In genomic region chr1:101338714-101339430, GRCh38 we compare ENCODE assay signal across 17 cellular contexts.
DNase-seq lines count a peak whose midpoint lies in the region; ATAC-seq and TF ChIP-seq lines count a peak whose summit lies in the region.
"Had no signal": no experiment of that assay in that cellular context is flagged by ENCODE, and none has a peak within 500 bp of the region (broad histone marks: within the 10 kb centered on the region; RNA-seq: fewer than 3 reads in every experiment).

No MANE protein-coding gene starts in this region.

- in situ Hi-C loops in mammary epithelial cell (cut with MboI; ENCODE audit: low sequenced_read_pairs in 2 of 2), result no loop called here

- POLR2A ChIA-PET in PC-3 (lab: Charles Lee; ENCODE audit: unreplicated experiment), result no interaction called here

- H3K27ac Mint-ChIP-seq in stimulated activated naive CD8-positive, alpha-beta T cell treated with anti-CD3 and anti-CD28 coated beads, Interleukin-15, amount 100 ng/mL, for 72 hours, result no peak overlapping the region
- no peak overlapping the region for H3K27ac Mint-ChIP-seq in stimulated activated memory B cell treated with anti-CD40 and anti-IgM and Interleukin-4, amounts not matched to agents 10 μg/mL and 1 μg/mL and 100 μg/mL, for 72 hours
- H3K27ac Mint-ChIP-seq: naive B cell had no signal

- H3K4me3 ChIP-seq in mammary epithelial cell (replicated peaks in 1 of 3; ENCODE audit: insufficient read depth in 1 of 3, low read depth in 2 of 3, low read length in 3 of 3) (no peak overlapping the region), breast epithelium (no peak overlapping the region), PC-3 (ENCODE audit: low read length) (no peak overlapping the region), esophagus muscularis mucosa (no peak overlapping the region)
- H3K4me3 ChIP-seq: left lung, psoas muscle, SJSA1, spleen, suprapubic skin had no signal

- H3K9me2 ChIP-seq in PC-3 (replicated peaks; ENCODE audit: low read length), result no peaks in the 10 kb centered on the region

- TF ChIP-seq POLR2A in breast epithelium (IDR thresholded peaks at IDR 0.05), result no peak
- no peak for TF ChIP-seq POLR2A in esophagus muscularis mucosa (IDR thresholded peaks at IDR 0.05; ENCODE audit: low read depth)

- H3K36me3 ChIP-seq in mammary epithelial cell (ENCODE audit: insufficient read depth, low read length) (no peaks in the 10 kb centered on the region), breast epithelium (no peaks in the 10 kb centered on the region), PC-3 (ENCODE audit: low read depth, low read length) (no peaks in the 10 kb centered on the region), esophagus muscularis mucosa (no peaks in the 10 kb centered on the region)
- H3K36me3 ChIP-seq: left lung, SJSA1, spleen, suprapubic skin had no signal

- dilution Hi-C loops in mammary epithelial cell (cut with HindIII; ENCODE audit: low sequenced_read_pairs), result no loop called here

- H3K4me3 Mint-ChIP-seq in stimulated activated naive CD8-positive, alpha-beta T cell treated with anti-CD3 and anti-CD28 coated beads, Interleukin-15, amount 100 ng/mL, for 72 hours, result no peak overlapping the region
- H3K4me3 Mint-ChIP-seq in stimulated activated memory B cell treated with anti-CD40 and anti-IgM and Interleukin-4, amounts not matched to agents 10 μg/mL and 1 μg/mL and 100 μg/mL, for 72 hours, result no peak overlapping the region
- H3K4me3 Mint-ChIP-seq: naive B cell had no signal

- H3K4me1 Mint-ChIP-seq in stimulated activated naive CD8-positive, alpha-beta T cell treated with anti-CD3 and anti-CD28 coated beads, Interleukin-15, amount 100 ng/mL, for 72 hours, result peaks cover 21% of the 10 kb centered on the region
- no peaks in the 10 kb centered on the region for H3K4me1 Mint-ChIP-seq in stimulated activated memory B cell treated with anti-CD40 and anti-IgM and Interleukin-4, amounts not matched to agents 10 μg/mL and 1 μg/mL and 100 μg/mL, for 72 hours
- H3K4me1 Mint-ChIP-seq: naive B cell had no signal

- H2AFZ ChIP-seq in mammary epithelial cell (ENCODE audit: low read depth, low read length) (no peak overlapping the region), PC-3 (ENCODE audit: low read length) (no peak overlapping the region)

- H3K79me2 ChIP-seq in mammary epithelial cell (ENCODE audit: insufficient read depth, low read length) (no peaks in the 10 kb centered on the region), PC-3 (ENCODE audit: low read length) (no peaks in the 10 kb centered on the region)

- BruUV-seq in mammary epithelial cell (replicated peaks; lab: Mats Ljungman, UMichigan) (no TSS peak), PC-3 (replicated peaks; lab: Mats Ljungman, UMichigan) (no TSS peak)

- peak; percentile 65 for DNase-seq in mammary epithelial cell
- DNase-seq in breast epithelium (ENCODE audit: low spot score in 2 of 2), result no peak
- DNase-seq in PC-3, result peak; percentile 74
- peak; percentile 75 for DNase-seq in esophagus muscularis mucosa (ENCODE audit: extremely low spot score)
- peak; percentile 12 to 25 for DNase-seq in stimulated activated naive CD8-positive, alpha-beta T cell treated with anti-CD3 and anti-CD28 coated beads, Interleukin-15, amount 100 ng/mL, for 72 hours
- DNase-seq in left lobe of liver (ENCODE audit: low spot score), result no peak
- DNase-seq in SHP77 treated with DMSO at 0.1 percent for 48 hours (lab: John Stamatoyannopoulos, UW), result no peak
- DNase-seq: activated effector memory CD4-positive, alpha-beta T cell treated with anti-CD3 and anti-CD28 coated beads, Interleukin-2, amount 50 U/mL, for 16 hours; DMS 273 treated with DMSO at 0.1 percent for 48 hours; KG1; left lung; naive B cell; psoas muscle; spleen had no signal

- H3K9me3 Mint-ChIP-seq in stimulated activated naive CD8-positive, alpha-beta T cell treated with anti-CD3 and anti-CD28 coated beads, Interleukin-15, amount 100 ng/mL, for 72 hours, result peaks cover 11 to 26% of the 10 kb centered on the region in 2 donors
- H3K9me3 Mint-ChIP-seq in stimulated activated memory B cell treated with anti-CD40 and anti-IgM and Interleukin-4, amounts not matched to agents 10 μg/mL and 1 μg/mL and 100 μg/mL, for 72 hours, result peaks cover 6% of the 10 kb centered on the region

- intact Hi-C loops in mammary epithelial cell (cut with micrococcal nuclease) (no loop called here), breast epithelium (cut with DNase I; ENCODE audit: low total_unique reads) (no loop called here), PC-3 (cut with micrococcal nuclease) (no loop called here), esophagus muscularis mucosa (cut with DNase I) (no loop called here)

- H3K27ac ChIP-seq in mammary epithelial cell (ENCODE audit: insufficient read depth, low read depth, low read length) (no peak overlapping the region), breast epithelium (no peak overlapping the region), PC-3 (ENCODE audit: low read length) (no peak overlapping the region), esophagus muscularis mucosa (replicated peaks in 1 of 4) (no peak overlapping the region)
- H3K27ac ChIP-seq: left lung, psoas muscle, SJSA1, spleen, suprapubic skin had no signal

- WGBS in mammary epithelial cell (ENCODE audit: low coverage, missing lambda C conversion rate), result 9% methylated on average over 5 of the region's 5 CpGs
- WGBS in esophagus muscularis mucosa, result 61% methylated on average over 5 of the region's 5 CpGs

- H3K27me3 ChIP-seq in mammary epithelial cell (ENCODE audit: insufficient read depth, low read length) (no peaks in the 10 kb centered on the region), breast epithelium (no peaks in the 10 kb centered on the region), PC-3 (ENCODE audit: low read length) (peaks cover 49% of the 10 kb centered on the region), esophagus muscularis mucosa (no peaks in the 10 kb centered on the region)
- H3K27me3 ChIP-seq: left lung, SJSA1, spleen, suprapubic skin had no signal

- H3K4me1 ChIP-seq in mammary epithelial cell (ENCODE audit: insufficient read depth, low read length) (peaks cover 14% of the 10 kb centered on the region), breast epithelium (no peaks in the 10 kb centered on the region), PC-3 (ENCODE audit: insufficient read depth, low read length) (peaks cover 3% of the 10 kb centered on the region; the same call in 1 of the 2 replicates), esophagus muscularis mucosa (no peaks in the 10 kb centered on the region)
- H3K4me1 ChIP-seq: left lung, psoas muscle, SJSA1, spleen, suprapubic skin had no signal

- H3K9ac ChIP-seq in mammary epithelial cell (ENCODE audit: insufficient read depth, low read length) (no peak overlapping the region), PC-3 (ENCODE audit: low read length) (no peak overlapping the region)

- peak; percentile 45; the same call in 1 of the 2 replicates for ATAC-seq in PC-3
- ATAC-seq in stimulated activated naive CD8-positive, alpha-beta T cell treated with anti-CD3 and anti-CD28 coated beads, Interleukin-15, amount 100 ng/mL, for 72 hours, result peak; percentile 93
- no peak for ATAC-seq in left lobe of liver
- no peak for ATAC-seq in stimulated activated memory B cell treated with anti-CD40 and anti-IgM and Interleukin-4, amounts not matched to agents 10 μg/mL and 1 μg/mL and 100 μg/mL, for 72 hours
- ATAC-seq: left lung, psoas muscle had no signal

- CTCF ChIA-PET in mammary epithelial cell (lab: Charles Lee; ENCODE audit: low non-redundant PET) (no interaction called here), PC-3 (lab: Charles Lee) (no interaction called here)

- H4K20me1 ChIP-seq in mammary epithelial cell (ENCODE audit: insufficient read depth, low read length) (no peaks in the 10 kb centered on the region), PC-3 (ENCODE audit: low read length) (no peaks in the 10 kb centered on the region)

- H3K4me2 ChIP-seq in mammary epithelial cell (ENCODE audit: insufficient read depth, low read depth, low read length) (peak overlapping the region; percentile 48), PC-3 (ENCODE audit: low read length) (no peak overlapping the region)

- TF ChIP-seq CTCF in mammary epithelial cell (conservative IDR thresholded peaks at IDR 0.05 in 1 of 2, IDR thresholded peaks at IDR 0.05 in 1 of 2; ENCODE audit: extremely low read depth in 1 of 2, insufficient read depth in 1 of 2, low read depth in 1 of 2, low read length in 2 of 2), result no peak
- TF ChIP-seq CTCF in breast epithelium (IDR thresholded peaks at IDR 0.05), result no peak
- TF ChIP-seq CTCF in PC-3 (conservative IDR thresholded peaks at IDR 0.05; ENCODE audit: low read depth, low read length), result no peak
- no peak for TF ChIP-seq CTCF in esophagus muscularis mucosa (IDR thresholded peaks at IDR 0.05)

- H3F3A ChIP-seq in PC-3 (ENCODE audit: low read length, unreplicated experiment), result no peaks in the 10 kb centered on the region

- no peak for TF ChIP-seq EP300 in esophagus muscularis mucosa (IDR thresholded peaks at IDR 0.05)

- no peaks in the 10 kb centered on the region for H3K9me3 ChIP-seq in mammary epithelial cell (replicated peaks; ENCODE audit: insufficient read depth, low read length)
- H3K9me3 ChIP-seq in breast epithelium, result peaks cover 0 to 10% of the 10 kb centered on the region in 2 donors
- H3K9me3 ChIP-seq in PC-3 (ENCODE audit: low read length), result no peaks in the 10 kb centered on the region
- H3K9me3 ChIP-seq in esophagus muscularis mucosa, result peaks cover 0 to 10% (median 2%) of the 10 kb centered on the region in 4 donors
- H3K9me3 ChIP-seq: psoas muscle, suprapubic skin had no signal

- H3K27me3 Mint-ChIP-seq in stimulated activated naive CD8-positive, alpha-beta T cell treated with anti-CD3 and anti-CD28 coated beads, Interleukin-15, amount 100 ng/mL, for 72 hours, result no peaks in the 10 kb centered on the region
- no peaks in the 10 kb centered on the region for H3K27me3 Mint-ChIP-seq in stimulated activated memory B cell treated with anti-CD40 and anti-IgM and Interleukin-4, amounts not matched to agents 10 μg/mL and 1 μg/mL and 100 μg/mL, for 72 hours
- H3K27me3 Mint-ChIP-seq: naive B cell had no signal

- peaks cover 7% of the 10 kb centered on the region for H3K36me3 Mint-ChIP-seq in stimulated activated memory B cell treated with anti-CD40 and anti-IgM and Interleukin-4, amounts not matched to agents 10 μg/mL and 1 μg/mL and 100 μg/mL, for 72 hours

Comparison
In these comparisons a context has a peak if more than half of its experiments do, and no peak if none do; other contexts are left out.
1. DNase-seq: peak in mammary epithelial cell (single experiment), PC-3 (single experiment), esophagus muscularis mucosa (single experiment) and stimulated activated naive CD8-positive, alpha-beta T cell treated with anti-CD3 and anti-CD28 coated beads, Interleukin-15, amount 100 ng/mL, for 72 hours (2 of 2); none in breast epithelium (0 of 2), left lobe of liver (single experiment) and SHP77 treated with DMSO at 0.1 percent for 48 hours (single experiment).
2. ATAC-seq: peak in PC-3 (single experiment) and stimulated activated naive CD8-positive, alpha-beta T cell treated with anti-CD3 and anti-CD28 coated beads, Interleukin-15, amount 100 ng/mL, for 72 hours (single experiment); none in left lobe of liver (single experiment) and stimulated activated memory B cell treated with anti-CD40 and anti-IgM and Interleukin-4, amounts not matched to agents 10 μg/mL and 1 μg/mL and 100 μg/mL, for 72 hours (single experiment).